22 cellular contexts compared by ENCODE assay signal in the genomic region with DNA sequence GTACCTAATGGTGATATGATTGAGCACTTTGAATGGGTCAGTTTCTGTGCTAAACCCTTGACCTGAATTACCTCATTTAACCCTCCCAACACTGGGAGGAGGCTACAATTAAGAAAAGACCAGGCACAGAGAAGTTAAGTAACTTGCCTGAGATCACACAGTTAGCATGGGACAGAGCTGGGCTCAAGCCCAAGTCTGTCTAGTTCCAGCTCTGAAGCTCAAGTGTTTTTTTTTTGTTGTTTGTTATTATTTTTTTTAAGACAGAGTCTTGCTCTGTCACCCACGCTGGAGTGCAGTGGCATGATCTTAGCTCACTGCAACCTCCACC. TPM values are rescaled to one million over a fixed set of nuclear protein-coding genes. Genes with fewer than 3 reads are reported as not detected.
DNase-seq lines count a peak whose midpoint lies in the region; ATAC-seq, FAIRE-seq and TF ChIP-seq lines count a peak whose summit lies in the region.
"Had no signal": no experiment of that assay in that cellular context is flagged by ENCODE, and none has a peak within 500 bp of the region (broad histone marks: within the 10 kb centered on the region; RNA-seq: fewer than 3 reads in every experiment).

No MANE protein-coding gene starts in this region.

- FAIRE-seq in HepG2 (lab: Jason Lieb, UNC), result no peak
- no peak for FAIRE-seq in HTR-8/SVneo (lab: Jason Lieb, UNC)

- H3K4me1 ChIP-seq in HepG2 (ENCODE audit: insufficient read depth, low read length) (peaks cover 82% of the 10 kb centered on the region), right lobe of liver (peaks cover 0 to 9% (median 2%) of the 10 kb centered on the region in 4 donors), PC-9 (replicated peaks; ENCODE audit: insufficient read depth) (peaks cover 28% of the 10 kb centered on the region), gastroesophageal sphincter (peaks cover 0 to 78% (median 6%) of the 10 kb centered on the region in 3 donors)

- no peak for TF ChIP-seq RAD21 in HepG2 (CRISPR knock-in tag; IDR thresholded peaks at IDR 0.05)

- H4K20me1 ChIP-seq in HepG2 (ENCODE audit: insufficient read depth, low read length) (peaks cover 19% of the 10 kb centered on the region; the same call in 1 of the 2 replicates), PC-9 (ENCODE audit: insufficient read depth) (peaks cover 18% of the 10 kb centered on the region)

- BruUV-seq in HepG2 (replicated peaks; lab: Mats Ljungman, UMichigan) (no TSS peak), PC-9 (replicated peaks; lab: Mats Ljungman, UMichigan) (no TSS peak)

- peaks cover 28% of the 10 kb centered on the region for H3K4me1 Mint-ChIP-seq in type B pancreatic cell (ENCODE audit: unreplicated experiment)

- peak overlapping the region; percentile 25 for H3K4me3 Mint-ChIP-seq in type B pancreatic cell
- H3K4me3 Mint-ChIP-seq: activated naive CD4-positive, alpha-beta T cell treated with anti-CD3 and anti-CD28 coated beads, Interleukin-2, amount 50 U/mL, for 24 hours; activated T-cell treated with anti-CD3 and anti-CD28 coated beads, Interleukin-2, amount 50 U/mL, for 4 hours; stimulated activated naive CD8-positive, alpha-beta T cell treated with anti-CD3 and anti-CD28 coated beads, Interleukin-15, Interleukin-2, amounts not matched to agents 100 ng/mL and 50 ng/mL, for 24 hours; T-cell had no signal

- DNase-seq in HepG2 (ENCODE audit: low spot score), result no peak
- no peak for DNase-seq in right lobe of liver
- peak in 1 of 2 experiments; percentile 8 for DNase-seq in PC-9
- DNase-seq in type B pancreatic cell (ENCODE audit: extremely low spot score, unreplicated experiment), result no peak
- DNase-seq in HTR-8/SVneo (ENCODE audit: insufficient read length, low spot score), result no peak
- DNase-seq in GM13977 (ENCODE audit: low spot score), result no peak
- no peak for DNase-seq in globus pallidus (ENCODE audit: low spot score)
- DNase-seq: activated CD4-positive, alpha-beta T cell treated with anti-CD3 and anti-CD28 coated beads, Interleukin-2, amount 50 U/mL, for 48 hours; activated T-cell treated with anti-CD3 and anti-CD28 coated beads, Interleukin-2, amount 50 U/mL, for 4 hours; HCEC 1CT; NCI-H1417; NCI-H524; SIG-M5; spleen; stimulated activated CD4-positive, alpha-beta T cell treated with anti-CD3 and anti-CD28 coated beads, Interleukin-4, amount 100 ng/mL, for 24 hours; T-cell; trophoblast cell had no signal

- no peaks in the 10 kb centered on the region for H3K9me2 ChIP-seq in PC-9 (ENCODE audit: insufficient read depth)

- H3K27me3 Mint-ChIP-seq in type B pancreatic cell, result no peaks in the 10 kb centered on the region
- H3K27me3 Mint-ChIP-seq: activated naive CD4-positive, alpha-beta T cell treated with anti-CD3 and anti-CD28 coated beads, Interleukin-2, amount 50 U/mL, for 24 hours; stimulated activated naive CD8-positive, alpha-beta T cell treated with anti-CD3 and anti-CD28 coated beads, Interleukin-15, Interleukin-2, amounts not matched to agents 100 ng/mL and 50 ng/mL, for 24 hours; T-cell had no signal

- H3K27ac ChIP-seq in HepG2 (ENCODE audit: extremely low read length, insufficient read depth, low read length) (no peak overlapping the region), right lobe of liver (no peak overlapping the region), PC-9 (no peak overlapping the region), gastroesophageal sphincter (peak overlapping the region in 3 of 4 donors; percentile 85 to 88 (median 86))
- H3K27ac ChIP-seq: neutrophil, spleen had no signal

- H3K36me3 Mint-ChIP-seq in type B pancreatic cell, result no peaks in the 10 kb centered on the region
- H3K36me3 Mint-ChIP-seq: activated naive CD4-positive, alpha-beta T cell treated with anti-CD3 and anti-CD28 coated beads, Interleukin-2, amount 50 U/mL, for 24 hours; T-cell had no signal

- H3K27ac Mint-ChIP-seq in type B pancreatic cell, result peak overlapping the region; percentile 41
- H3K27ac Mint-ChIP-seq: activated naive CD4-positive, alpha-beta T cell treated with anti-CD3 and anti-CD28 coated beads, Interleukin-2, amount 50 U/mL, for 24 hours; stimulated activated naive CD8-positive, alpha-beta T cell treated with anti-CD3 and anti-CD28 coated beads, Interleukin-15, Interleukin-2, amounts not matched to agents 100 ng/mL and 50 ng/mL, for 24 hours; T-cell had no signal

- CTCF ChIA-PET in HepG2 (lab: Yijun Ruan, JAX; ENCODE audit: low intra/inter-chr PET ratio, low total read pairs), result no interaction called here
- CTCF ChIA-PET in PC-9 (lab: Charles Lee), result no interaction called here

- no peaks in the 10 kb centered on the region for H3K9me3 Mint-ChIP-seq in type B pancreatic cell
- H3K9me3 Mint-ChIP-seq: activated naive CD4-positive, alpha-beta T cell treated with anti-CD3 and anti-CD28 coated beads, Interleukin-2, amount 50 U/mL, for 24 hours; activated T-cell treated with anti-CD3 and anti-CD28 coated beads, Interleukin-2, amount 50 U/mL, for 4 hours; stimulated activated naive CD8-positive, alpha-beta T cell treated with anti-CD3 and anti-CD28 coated beads, Interleukin-15, Interleukin-2, amounts not matched to agents 100 ng/mL and 50 ng/mL, for 24 hours; T-cell had no signal

- H3K27me3 ChIP-seq in HepG2 (ENCODE audit: control insufficient read depth in 1 of 2, insufficient read depth in 2 of 2, low read length in 2 of 2), result no peaks in the 10 kb centered on the region; a peak in 1 of 5 replicates
- no peaks in the 10 kb centered on the region for H3K27me3 ChIP-seq in right lobe of liver
- H3K27me3 ChIP-seq in PC-9 (ENCODE audit: insufficient read depth, low read depth), result no peaks in the 10 kb centered on the region
- H3K27me3 ChIP-seq in gastroesophageal sphincter, result no peaks in the 10 kb centered on the region
- H3K27me3 ChIP-seq: neutrophil had no signal

- H3K36me3 ChIP-seq in HepG2 (replicated peaks in 1 of 2; ENCODE audit: control insufficient read depth in 1 of 2, insufficient read depth in 2 of 2, low read length in 2 of 2) (peaks cover 0 to 17% of the 10 kb centered on the region in 2 experiments; a peak in 4 of 5 replicates), right lobe of liver (no peaks in the 10 kb centered on the region), PC-9 (ENCODE audit: low read depth) (no peaks in the 10 kb centered on the region), gastroesophageal sphincter (no peaks in the 10 kb centered on the region)
- H3K36me3 ChIP-seq: neutrophil, spleen had no signal

- peak overlapping the region; percentile 87 for H3K4me2 ChIP-seq in HepG2 (ENCODE audit: low read depth, low read length)
- peak overlapping the region; percentile 81; the same call in 1 of the 2 replicates for H3K4me2 ChIP-seq in PC-9

- H3K9me3 ChIP-seq in HepG2 (ENCODE audit: low read length), result no peaks in the 10 kb centered on the region
- H3K9me3 ChIP-seq in right lobe of liver, result no peaks in the 10 kb centered on the region
- no peaks in the 10 kb centered on the region for H3K9me3 ChIP-seq in PC-9 (ENCODE audit: insufficient read depth, low read depth)
- no peaks in the 10 kb centered on the region for H3K9me3 ChIP-seq in gastroesophageal sphincter
- H3K9me3 ChIP-seq: neutrophil, spleen had no signal

- POLR2A ChIA-PET in HepG2 (lab: Yijun Ruan, JAX), result interaction anchor here (1.2 to 2.5 kb wide), 2 partner anchors 32 to 118 kb away, joined by 3 to 14 read pairs; partner anchors contain the start of gene DHX35
- POLR2A ChIA-PET in PC-9 (lab: Charles Lee; ENCODE audit: unreplicated experiment), result no interaction called here

- TF ChIP-seq CTCF in HepG2 (CRISPR knock-in tag; IDR thresholded peaks at IDR 0.05) (no peak), right lobe of liver (IDR thresholded peaks at IDR 0.05) (no peak), PC-9 (conservative IDR thresholded peaks at IDR 0.05) (no peak), gastroesophageal sphincter (IDR thresholded peaks at IDR 0.05) (no peak), type B pancreatic cell (conservative IDR thresholded peaks at IDR 0.05) (no peak), GM13977 (IDR thresholded peaks at IDR 0.05; ENCODE audit: extremely low read depth, insufficient read depth, missing control alignments) (no peak)

- WGBS in HepG2 (ENCODE audit: low lambda C conversion rate), result 97% methylated on average over 1 of the region's 1 CpG
- 93% methylated on average over 1 of the region's 1 CpG for WGBS in right lobe of liver (ENCODE audit: insufficient coverage, low coverage, low lambda C conversion rate, missing lambda C conversion rate)
- WGBS in gastroesophageal sphincter (ENCODE audit: low coverage in 1 of 2), 2 donors, result 67% methylated on average over 1 of the region's 1 CpG; no CpG with 5 or more reads in 1 of the 2 donors

- intact Hi-C loops in HepG2 (cut with micrococcal nuclease; ENCODE audit: unreplicated experiment) (no loop called here), right lobe of liver (cut with DNase I) (no loop called here), PC-9 (cut with micrococcal nuclease; ENCODE audit: unreplicated experiment) (no loop called here)

- in situ Hi-C loops in HepG2 (cut with HindIII; ENCODE audit: extremely low pct_ligation_motif_present, low pct_unique_long_range_greater_than_20kb), result no loop called here
- in situ Hi-C loops in GM13977 (cut with MboI; ENCODE audit: low pct_unique_long_range_greater_than_20kb, low sequenced_read_pairs, unreplicated experiment), result no loop called here

- H3K79me2 ChIP-seq in HepG2 (ENCODE audit: insufficient read depth, low read length) (peaks cover 87% of the 10 kb centered on the region), PC-9 (ENCODE audit: low read depth) (peaks cover 89% of the 10 kb centered on the region)

- H2AFZ ChIP-seq in HepG2 (ENCODE audit: low read length), result no peak overlapping the region
- H2AFZ ChIP-seq in PC-9, result no peak overlapping the region

- TF ChIP-seq EP300 in HepG2 (IDR thresholded peaks at IDR 0.05; ENCODE audit: low read depth in 2 of 2, low read length in 2 of 2) (no peak), HepG2 (CRISPR knock-in tag; IDR thresholded peaks at IDR 0.05; ENCODE audit: borderline replicate concordance) (no peak), gastroesophageal sphincter (IDR thresholded peaks at IDR 0.05) (no peak)

- H3K4me3 ChIP-seq in HepG2 (replicated peaks in 1 of 3; ENCODE audit: insufficient read depth in 1 of 3, low read depth in 2 of 3, low read length in 3 of 3) (no peak overlapping the region), right lobe of liver (no peak overlapping the region), PC-9 (no peak overlapping the region), gastroesophageal sphincter (peak overlapping the region in 1 of 2 donors; percentile 87)
- H3K4me3 ChIP-seq: spleen had no signal

- TF ChIP-seq POLR2A in HepG2 (IDR thresholded peaks at IDR 0.05; ENCODE audit: insufficient read depth in 1 of 2, low read depth in 2 of 2, low read length in 2 of 2) (peak in 1 of 2 experiments; percentile 32; a peak in 1 of 4 replicates), right lobe of liver (IDR thresholded peaks at IDR 0.05) (no peak), gastroesophageal sphincter (IDR thresholded peaks at IDR 0.05) (no peak)

- H3F3A ChIP-seq in PC-9 (ENCODE audit: insufficient read depth, low read depth), result no peaks in the 10 kb centered on the region; the same call in 1 of the 2 replicates

- ATAC-seq in HepG2 (no peak), right lobe of liver (no peak), gastroesophageal sphincter (no peak)
- ATAC-seq: activated T-cell treated with anti-CD3 and anti-CD28 coated beads, Interleukin-2, amount 50 U/mL, for 4 hours; left lobe of liver; T-cell had no signal

- H3K9ac ChIP-seq in HepG2 (ENCODE audit: insufficient read depth, low read depth, low read length), result no peak overlapping the region

RNA-seq across cellular contexts. Expression of gene FAM83D, which starts 4.0 kb away (rescaled TPM):
- total RNA-seq in HepG2 (2016; rRNA removed; fragmentation: Illumina TruSeq; extraction: Trizol) (64.0 and 76.5 TPM in 2 replicates), right lobe of liver (1 to 10 TPM in 4 of 6 experiments, under 1 TPM in 2; 0.83 to 3.3 (median 1.7) TPM), PC-9 (2021) (44.6 and 57.3 TPM in 2 replicates), gastroesophageal sphincter (100 to 1,000 TPM in 3 of 4 donors, 10 to 100 TPM in 1; 62.7 to 240 (median 158) TPM), type B pancreatic cell (ENCODE audit: low replicate concordance) (11.7 and 23.1 TPM in 2 replicates)
- 7.7 and 8.1 TPM in 2 replicates for total RNA-seq in HepG2 (2016; cell fraction: cytosol; rRNA removed; fragmentation: Illumina TruSeq; extraction: Trizol; ENCODE audit: low read depth)
- total RNA-seq in HepG2 (2016; cell fraction: insoluble cytoplasmic fraction; rRNA removed; fragmentation: Illumina TruSeq; extraction: Trizol), result 64.0 and 71.6 TPM in 2 replicates
- 21.2 and 23.0 TPM in 2 replicates for total RNA-seq in HepG2 (2016; cell fraction: membrane; rRNA removed; fragmentation: Illumina TruSeq; extraction: Trizol)
- total RNA-seq in HepG2 (2016; cell fraction: nucleus; rRNA removed; fragmentation: Illumina TruSeq; extraction: Trizol), result 31.3 and 37.7 TPM in 2 replicates
- 26.7 and 51.4 TPM in 2 replicates for polyA plus RNA-seq in HepG2 (2011; rRNA removed)
- 28.2 and 38.6 TPM in 2 replicates for polyA plus RNA-seq in HepG2 (2011; cell fraction: cytosol; rRNA removed)
- 23.7 and 42.3 TPM in 2 replicates for polyA plus RNA-seq in HepG2 (2011; cell fraction: nucleus; rRNA removed)
- 13.4 and 27.1 TPM in 2 replicates for polyA plus RNA-seq in HepG2 (2012)
- polyA plus RNA-seq in HepG2 (2016; cell fraction: cytosol; fragmentation: Illumina TruSeq; extraction: Trizol; ENCODE audit: low read depth), result 3.9 and 4.0 TPM in 2 replicates
- polyA plus RNA-seq in HepG2 (2016; cell fraction: insoluble cytoplasmic fraction; fragmentation: Illumina TruSeq; extraction: Trizol; ENCODE audit: low read depth), result 80.4 and 80.8 TPM in 2 replicates
- 11.5 and 12.2 TPM in 2 replicates for polyA plus RNA-seq in HepG2 (2016; cell fraction: membrane; fragmentation: Illumina TruSeq; extraction: Trizol; ENCODE audit: low read depth)
- 61.5 and 62.0 TPM in 2 replicates for polyA plus RNA-seq in HepG2 (2016; cell fraction: nucleus; fragmentation: Illumina TruSeq; extraction: Trizol; ENCODE audit: insufficient read depth, low read depth)
- polyA minus RNA-seq in HepG2 (2011; rRNA and poly(A)+ RNA removed; ENCODE audit: low replicate concordance), result 42.3 and 93.4 TPM in 2 replicates
- polyA minus RNA-seq in HepG2 (2011; cell fraction: cytosol; rRNA and poly(A)+ RNA removed), result 16.7 and 27.9 TPM in 2 replicates
- polyA minus RNA-seq in HepG2 (2011; cell fraction: nucleus; rRNA and poly(A)+ RNA removed), result 19.5 and 32.3 TPM in 2 replicates

RNA-seq across cellular contexts. Expression of gene DHX35, which starts 31.9 kb away (rescaled TPM):
- total RNA-seq in HepG2 (2016; rRNA removed; fragmentation: Illumina TruSeq; extraction: Trizol) (28.7 and 30.4 TPM in 2 replicates), right lobe of liver (1 to 10 TPM; 3.2 to 7.5 (median 4.8) TPM), PC-9 (2021) (12.1 and 12.6 TPM in 2 replicates), gastroesophageal sphincter (10 to 100 TPM; 23.0 to 34.1 (median 25.6) TPM), type B pancreatic cell (ENCODE audit: low replicate concordance) (7.1 and 14.0 TPM in 2 replicates)
- total RNA-seq in HepG2 (2016; cell fraction: cytosol; rRNA removed; fragmentation: Illumina TruSeq; extraction: Trizol; ENCODE audit: low read depth), result 5.2 and 6.7 TPM in 2 replicates
- total RNA-seq in HepG2 (2016; cell fraction: insoluble cytoplasmic fraction; rRNA removed; fragmentation: Illumina TruSeq; extraction: Trizol), result 29.9 and 33.4 TPM in 2 replicates
- 8.6 and 10.5 TPM in 2 replicates for total RNA-seq in HepG2 (2016; cell fraction: membrane; rRNA removed; fragmentation: Illumina TruSeq; extraction: Trizol)
- 35.4 and 36.9 TPM in 2 replicates for total RNA-seq in HepG2 (2016; cell fraction: nucleus; rRNA removed; fragmentation: Illumina TruSeq; extraction: Trizol)
- polyA plus RNA-seq in HepG2 (2011; rRNA removed), result 25.8 and 26.2 TPM in 2 replicates
- 18.8 and 19.6 TPM in 2 replicates for polyA plus RNA-seq in HepG2 (2011; cell fraction: cytosol; rRNA removed)
- 58.1 and 67.7 TPM in 2 replicates for polyA plus RNA-seq in HepG2 (2011; cell fraction: nucleus; rRNA removed)
- 11.8 and 14.5 TPM in 2 replicates for polyA plus RNA-seq in HepG2 (2012)
- polyA plus RNA-seq in HepG2 (2016; cell fraction: cytosol; fragmentation: Illumina TruSeq; extraction: Trizol; ENCODE audit: low read depth), result 1.6 and 1.8 TPM in 2 replicates
- polyA plus RNA-seq in HepG2 (2016; cell fraction: insoluble cytoplasmic fraction; fragmentation: Illumina TruSeq; extraction: Trizol; ENCODE audit: low read depth), result 24.2 and 25.5 TPM in 2 replicates
- 4.9 TPM in 2 replicates for polyA plus RNA-seq in HepG2 (2016; cell fraction: membrane; fragmentation: Illumina TruSeq; extraction: Trizol; ENCODE audit: low read depth)
- 45.4 and 47.2 TPM in 2 replicates for polyA plus RNA-seq in HepG2 (2016; cell fraction: nucleus; fragmentation: Illumina TruSeq; extraction: Trizol; ENCODE audit: insufficient read depth, low read depth)
- 25.6 and 28.7 TPM in 2 replicates for polyA minus RNA-seq in HepG2 (2011; rRNA and poly(A)+ RNA removed; ENCODE audit: low replicate concordance)
- 10.4 and 11.8 TPM in 2 replicates for polyA minus RNA-seq in HepG2 (2011; cell fraction: cytosol; rRNA and poly(A)+ RNA removed)
- 46.6 and 48.2 TPM in 2 replicates for polyA minus RNA-seq in HepG2 (2011; cell fraction: nucleus; rRNA and poly(A)+ RNA removed)

Comparison
In these comparisons a context has a peak if more than half of its experiments do, and no peak if none do; other contexts are left out.
1. H3K27ac ChIP-seq: peak in gastroesophageal sphincter (3 of 4); none in HepG2 (single experiment), right lobe of liver (0 of 3) and PC-9 (single experiment).